Comparison of ENCODE assay signal across 8 cellular contexts in genomic region chr1:9293512-9294439, GRCh38. TPM values are rescaled to one million over a fixed set of nuclear protein-coding genes. Genes with fewer than 3 reads are reported as not detected.
DNase-seq lines count a peak whose midpoint lies in the region; ATAC-seq and TF ChIP-seq lines count a peak whose summit lies in the region.

No MANE protein-coding gene starts in this region.

- H2BK12ac ChIP-seq in trophoblast cell (ENCODE audit: low read length), result no peak overlapping the region

- H3K27me3 ChIP-seq in GM06990 (replicated peaks; ENCODE audit: control insufficient read depth, insufficient read depth, low read length), result no peaks in the 10 kb centered on the region
- H3K27me3 ChIP-seq in Karpas-422 (ENCODE audit: low read length), result no peaks in the 10 kb centered on the region
- no peaks in the 10 kb centered on the region for H3K27me3 ChIP-seq in trophoblast cell (ENCODE audit: insufficient read depth, low read length)

- H3K9ac ChIP-seq in Karpas-422 (ENCODE audit: low read length) (peak overlapping the region; percentile 32; the same call in 1 of the 2 replicates), trophoblast cell (ENCODE audit: low read length) (peak overlapping the region; percentile 93)

- peaks cover 29% of the 10 kb centered on the region for H3K79me1 ChIP-seq in trophoblast cell (ENCODE audit: low read length)

- no peaks in the 10 kb centered on the region for H4K20me1 ChIP-seq in Karpas-422 (ENCODE audit: insufficient read depth, low read depth, low read length)

- H4K8ac ChIP-seq in trophoblast cell (ENCODE audit: low read depth, low read length), result peak overlapping the region; percentile 44

- H3K9me3 ChIP-seq in Karpas-422 (ENCODE audit: low read length), result no peaks in the 10 kb centered on the region
- no peaks in the 10 kb centered on the region for H3K9me3 ChIP-seq in trophoblast cell (ENCODE audit: insufficient read depth, low read depth, low read length)

- peak overlapping the region; percentile 95 for H3K4ac ChIP-seq in trophoblast cell (ENCODE audit: low read depth, low read length)

- peak overlapping the region; percentile 10 for H2BK120ac ChIP-seq in trophoblast cell (ENCODE audit: insufficient read depth, low read length, poor library complexity)

- peak overlapping the region; percentile 92 for H3K23ac ChIP-seq in trophoblast cell (ENCODE audit: low read length)

- TF ChIP-seq CTCF in GM06990 (IDR thresholded peaks at IDR 0.05; ENCODE audit: insufficient read depth, low read length, poor library complexity, severe bottlenecking) (no peak), fibroblast of mammary gland (conservative IDR thresholded peaks at IDR 0.05; ENCODE audit: control insufficient read depth, insufficient read depth, low read depth, low read length) (no peak)

- H3K27ac ChIP-seq in Karpas-422 (ENCODE audit: low read length) (no peak overlapping the region), trophoblast cell (ENCODE audit: low read depth, low read length) (peak overlapping the region; percentile 13)

- DNase-seq in GM06990 (ENCODE audit: extremely low read depth, insufficient read length) (peak; percentile 39), Karpas-422 (no peak), fibroblast of mammary gland (ENCODE audit: low read depth) (peak; percentile 57), trophoblast cell (peak in 1 of 2 donors; percentile 37)
- DNase-seq in activated CD8-positive, alpha-beta memory T cell treated with anti-CD3 and anti-CD28 coated beads, Interleukin-2, amount 50 U/mL, for 4 hours, result peak; percentile 43

- H3K79me2 ChIP-seq in Karpas-422 (ENCODE audit: low read length) (no peaks in the 10 kb centered on the region), trophoblast cell (ENCODE audit: control insufficient read depth, insufficient read depth, low read length, poor library complexity) (peaks cover 50% of the 10 kb centered on the region)

- WGBS in trophoblast cell (ENCODE audit: extremely low coverage, insufficient coverage, insufficient read length), result no CpG with 5 or more reads among the region's 45 CpGs

- peak overlapping the region; percentile 75 for H2BK5ac ChIP-seq in trophoblast cell (ENCODE audit: low read depth, low read length, poor library complexity)

- H3K9me2 ChIP-seq in Karpas-422 (replicated peaks; ENCODE audit: insufficient read depth, low read length), result no peaks in the 10 kb centered on the region

- H3K4me2 ChIP-seq in Karpas-422 (ENCODE audit: low read depth, low read length, poor library complexity, severe bottlenecking) (peak overlapping the region; percentile 56), trophoblast cell (ENCODE audit: low read length) (peak overlapping the region; percentile 84)

- H3K14ac ChIP-seq in trophoblast cell (ENCODE audit: low read length), result peak overlapping the region; percentile 28

- no peak overlapping the region for H2AK5ac ChIP-seq in trophoblast cell (ENCODE audit: low read length)

- H4K91ac ChIP-seq in trophoblast cell (ENCODE audit: low read depth, low read length), result peak overlapping the region; percentile 29

- H3K4me3 ChIP-seq in GM06990 (replicated peaks; ENCODE audit: low read depth, low read length) (peak overlapping the region; percentile 65), Karpas-422 (ENCODE audit: low read length) (peak overlapping the region; percentile 54), fibroblast of mammary gland (ENCODE audit: control insufficient read depth, low read depth, low read length) (peak overlapping the region; percentile 97), trophoblast cell (ENCODE audit: low read depth, low read length) (peak overlapping the region; percentile 97)

- ATAC-seq in GM21447 (IDR thresholded peaks at IDR 0.05; ENCODE audit: unreplicated experiment), result no peak
- no peak for ATAC-seq in HG03469 (IDR thresholded peaks at IDR 0.05; ENCODE audit: unreplicated experiment)
- ATAC-seq in GM19328 (IDR thresholded peaks at IDR 0.05; ENCODE audit: unreplicated experiment), result no peak

- H3K4me1 ChIP-seq in Karpas-422 (ENCODE audit: low read length), result no peaks in the 10 kb centered on the region
- H3K4me1 ChIP-seq in trophoblast cell (ENCODE audit: control insufficient read depth in 1 of 2, insufficient read depth in 2 of 2, low read length in 2 of 2), result peaks cover 21 to 47% of the 10 kb centered on the region in 2 experiments

- H2AFZ ChIP-seq in Karpas-422 (ENCODE audit: low read length), result no peak overlapping the region
- peak overlapping the region; percentile 38 for H2AFZ ChIP-seq in trophoblast cell (ENCODE audit: insufficient read depth, low read length, poor library complexity)

- H4K12ac ChIP-seq in trophoblast cell (ENCODE audit: low read depth, low read length), result no peak overlapping the region

- peak overlapping the region; percentile 79 for H3K18ac ChIP-seq in trophoblast cell (ENCODE audit: low read length)

- H3K36me3 ChIP-seq in GM06990 (ENCODE audit: control insufficient read depth, insufficient read depth, low read length), result no peaks in the 10 kb centered on the region
- no peaks in the 10 kb centered on the region for H3K36me3 ChIP-seq in Karpas-422 (ENCODE audit: insufficient read depth, low read length)
- H3K36me3 ChIP-seq in trophoblast cell (ENCODE audit: control insufficient read depth in 1 of 2, insufficient read depth in 2 of 2, low read length in 2 of 2), result peaks cover 12 to 25% of the 10 kb centered on the region in 2 experiments

RNA-seq across cellular contexts. Expression of gene SPSB1, which starts 1.1 kb away (rescaled TPM):
- not detected in 2 replicates for total RNA-seq in Karpas-422 (2014; rRNA removed; shearing (Covaris generic); ENCODE audit: low replicate concordance)
- 85.2 and 90.2 TPM in 2 replicates for polyA plus RNA-seq in trophoblast cell (2013)

RNA-seq across cellular contexts. Expression of gene H6PD, which starts 59.2 kb away (rescaled TPM):
- 21.3 and 21.6 TPM in 2 replicates for total RNA-seq in Karpas-422 (2014; rRNA removed; shearing (Covaris generic); ENCODE audit: low replicate concordance)
- 9.1 and 9.4 TPM in 2 replicates for polyA plus RNA-seq in trophoblast cell (2013)
